In genomic region chr17:77718669-77718961, GRCh38 we compare ENCODE assay signal across 28 cellular contexts.
DNase-seq lines count a peak whose midpoint lies in the region; ATAC-seq, FAIRE-seq and TF ChIP-seq lines count a peak whose summit lies in the region.
"Had no signal": no experiment of that assay in that cellular context is flagged by ENCODE, and none has a peak within 500 bp of the region (broad histone marks: within the 10 kb centered on the region; RNA-seq: fewer than 3 reads in every experiment).

No MANE protein-coding gene starts in this region.

- intact Hi-C loops in HepG2 (cut with micrococcal nuclease; ENCODE audit: unreplicated experiment) (no loop called here), right lobe of liver (cut with DNase I) (no loop called here)

- TF ChIP-seq RAD21 in HepG2 (CRISPR knock-in tag; IDR thresholded peaks at IDR 0.05) = no peak

- ATAC-seq in HepG2 = no peak
- no peak for ATAC-seq in right lobe of liver
- ATAC-seq in HG02973 (IDR thresholded peaks at IDR 0.05; ENCODE audit: unreplicated experiment) = no peak

- H3K36me3 ChIP-seq in HepG2 (replicated peaks in 1 of 2; ENCODE audit: control insufficient read depth in 1 of 2, insufficient read depth in 2 of 2, low read length in 2 of 2) (no peaks in the 10 kb centered on the region), right lobe of liver (no peaks in the 10 kb centered on the region), neural progenitor cell (no peaks in the 10 kb centered on the region)
- H3K36me3 ChIP-seq: HAP-1, Peyer's patch had no signal

- no peak overlapping the region for H3K4me3 ChIP-seq in HepG2 (replicated peaks in 1 of 3; ENCODE audit: insufficient read depth in 1 of 3, low read depth in 2 of 3, low read length in 3 of 3)
- H3K4me3 ChIP-seq in right lobe of liver = no peak overlapping the region
- no peak overlapping the region for H3K4me3 ChIP-seq in neural progenitor cell
- H3K4me3 ChIP-seq: GM23248, HAP-1, Peyer's patch had no signal

- BruUV-seq in HepG2 (replicated peaks; lab: Mats Ljungman, UMichigan) = no TSS peak

- H3K27ac Mint-ChIP-seq in brain = peak overlapping the region in 4 of 5 experiments; percentile 8 to 54 (median 42)
- H3K27ac Mint-ChIP-seq in neural progenitor cell = peak overlapping the region; percentile 47
- H3K27ac Mint-ChIP-seq in T-helper 2 cell treated with Interferon-gamma antibody and Interleukin-4, amounts not matched to agents 5 μg/mL and 100 μg/mL, for 36 hours = no peak overlapping the region
- H3K27ac Mint-ChIP-seq: CD4-positive, alpha-beta memory T cell had no signal

- H3F3A ChIP-seq in neural progenitor cell (ENCODE audit: low read depth) = peaks cover 37% of the 10 kb centered on the region

- H3K36me3 Mint-ChIP-seq in brain (peaks cover 8% of the 10 kb centered on the region), neural progenitor cell (no peaks in the 10 kb centered on the region)
- H3K36me3 Mint-ChIP-seq in T-helper 2 cell treated with Interferon-gamma antibody and Interleukin-4, amounts not matched to agents 5 μg/mL and 100 μg/mL, for 36 hours (ENCODE audit: low read depth) = peaks cover 1% of the 10 kb centered on the region

- TF ChIP-seq CTCF in HepG2 (CRISPR knock-in tag; IDR thresholded peaks at IDR 0.05) (no peak), right lobe of liver (IDR thresholded peaks at IDR 0.05) (no peak), brain (conservative IDR thresholded peaks at IDR 0.05) (no peak), neural progenitor cell (IDR thresholded peaks at IDR 0.05) (no peak)

- H3K27ac ChIP-seq in HepG2 (ENCODE audit: extremely low read length, insufficient read depth, low read length) = no peak overlapping the region
- H3K27ac ChIP-seq in right lobe of liver = no peak overlapping the region
- no peak overlapping the region for H3K27ac ChIP-seq in neural progenitor cell
- H3K27ac ChIP-seq: GM23248, Peyer's patch had no signal

- H3K27me3 ChIP-seq in HepG2 (ENCODE audit: control insufficient read depth in 1 of 2, insufficient read depth in 2 of 2, low read length in 2 of 2) (peaks cover 3 to 29% of the 10 kb centered on the region in 2 experiments; a peak in 3 of 5 replicates), right lobe of liver (no peaks in the 10 kb centered on the region), neural progenitor cell (no peaks in the 10 kb centered on the region)
- H3K27me3 ChIP-seq: Peyer's patch had no signal

- POLR2A ChIA-PET in HepG2 (lab: Yijun Ruan, JAX) = no interaction called here

- no peak overlapping the region for H3K4me2 ChIP-seq in HepG2 (ENCODE audit: low read depth, low read length)
- H3K4me2 ChIP-seq in neural progenitor cell = peak overlapping the region; percentile 57

- H3K79me2 ChIP-seq in HepG2 (ENCODE audit: insufficient read depth, low read length) (no peaks in the 10 kb centered on the region), neural progenitor cell (ENCODE audit: low read depth) (no peaks in the 10 kb centered on the region)

- H3K9ac ChIP-seq in HepG2 (ENCODE audit: insufficient read depth, low read depth, low read length) (no peak overlapping the region), neural progenitor cell (no peak overlapping the region)
- H3K9ac ChIP-seq: GM23248 had no signal

- CTCF ChIA-PET in HepG2 (lab: Yijun Ruan, JAX; ENCODE audit: low intra/inter-chr PET ratio, low total read pairs) = no interaction called here

- WGBS in HepG2 (ENCODE audit: low lambda C conversion rate) = 70% methylated on average over 10 of the region's 10 CpGs
- WGBS in right lobe of liver (ENCODE audit: insufficient coverage, low coverage, low lambda C conversion rate, missing lambda C conversion rate) = 63% methylated on average over 3 of the region's 10 CpGs

- peaks cover 23% of the 10 kb centered on the region for H3K4me1 Mint-ChIP-seq in brain
- peaks cover 16% of the 10 kb centered on the region for H3K4me1 Mint-ChIP-seq in neural progenitor cell
- no peaks in the 10 kb centered on the region for H3K4me1 Mint-ChIP-seq in T-helper 2 cell treated with Interferon-gamma antibody and Interleukin-4, amounts not matched to agents 5 μg/mL and 100 μg/mL, for 36 hours (ENCODE audit: low read depth)

- H3K9me3 Mint-ChIP-seq in brain = peaks cover 32 to 63% (median 35%) of the 10 kb centered on the region in 5 experiments
- H3K9me3 Mint-ChIP-seq in neural progenitor cell = peaks cover 39% of the 10 kb centered on the region
- H3K9me3 Mint-ChIP-seq in T-helper 2 cell treated with Interferon-gamma antibody and Interleukin-4, amounts not matched to agents 5 μg/mL and 100 μg/mL, for 36 hours = peaks cover 25% of the 10 kb centered on the region

- H4K20me1 ChIP-seq in HepG2 (ENCODE audit: insufficient read depth, low read length) (no peaks in the 10 kb centered on the region), neural progenitor cell (ENCODE audit: low read depth) (no peaks in the 10 kb centered on the region)

- peaks cover 28% of the 10 kb centered on the region for H3K27me3 Mint-ChIP-seq in brain
- H3K27me3 Mint-ChIP-seq in neural progenitor cell (ENCODE audit: insufficient read depth, low read depth) = peaks cover 19% of the 10 kb centered on the region
- H3K27me3 Mint-ChIP-seq in T-helper 2 cell treated with Interferon-gamma antibody and Interleukin-4, amounts not matched to agents 5 μg/mL and 100 μg/mL, for 36 hours (ENCODE audit: low read depth) = peaks cover 33% of the 10 kb centered on the region

- H3K9me3 ChIP-seq in HepG2 (ENCODE audit: low read length) = peaks cover 5% of the 10 kb centered on the region; the same call in 1 of the 2 replicates
- no peaks in the 10 kb centered on the region for H3K9me3 ChIP-seq in right lobe of liver
- H3K9me3 ChIP-seq in neural progenitor cell (ENCODE audit: low read depth) = peaks cover 12% of the 10 kb centered on the region
- H3K9me3 ChIP-seq: Caco-2, Peyer's patch had no signal

- FAIRE-seq in HepG2 (lab: Jason Lieb, UNC) = no peak
- FAIRE-seq: A204.1 had no signal

- TF ChIP-seq POLR2A in HepG2 (IDR thresholded peaks at IDR 0.05; ENCODE audit: insufficient read depth in 1 of 2, low read depth in 2 of 2, low read length in 2 of 2) (no peak), right lobe of liver (IDR thresholded peaks at IDR 0.05) (no peak)

- no peak for TF ChIP-seq EP300 in HepG2 (IDR thresholded peaks at IDR 0.05; ENCODE audit: low read depth in 2 of 2, low read length in 2 of 2)
- no peak for TF ChIP-seq EP300 in HepG2 (CRISPR knock-in tag; IDR thresholded peaks at IDR 0.05; ENCODE audit: borderline replicate concordance)

- H3K4me3 Mint-ChIP-seq in brain = peak overlapping the region in 2 of 5 experiments; percentile 15 to 60
- H3K4me3 Mint-ChIP-seq in neural progenitor cell = peak overlapping the region; percentile 19
- no peak overlapping the region for H3K4me3 Mint-ChIP-seq in T-helper 2 cell treated with Interferon-gamma antibody and Interleukin-4, amounts not matched to agents 5 μg/mL and 100 μg/mL, for 36 hours
- H3K4me3 Mint-ChIP-seq: CD4-positive, alpha-beta memory T cell had no signal

- no peak for DNase-seq in HepG2 (ENCODE audit: low spot score)
- DNase-seq in right lobe of liver = no peak
- no peak for DNase-seq in neural progenitor cell (ENCODE audit: low spot score)
- no peak for DNase-seq in T-helper 2 cell treated with Interferon-gamma antibody and Interleukin-4, amounts not matched to agents 5 μg/mL and 100 μg/mL, for 36 hours (ENCODE audit: low spot score)
- DNase-seq in activated CD4-positive, alpha-beta T cell treated with anti-CD3 and anti-CD28 coated beads for 1 hour = no peak
- DNase-seq in mesenteric fat pad (ENCODE audit: low spot score) = no peak
- DNase-seq: C1 segment of cervical spinal cord; Caco-2; CD4-positive, alpha-beta memory T cell; EL; GDM1; GM23248; Karpas-422; NCI-H1092; NCI-H1436; NCI-H187; NCI-H2081 treated with DMSO at 0.1 percent for 48 hours; NCI-H2171; NCI-H226; NCI-H510A; NCI-H69; OCI-M1; Peyer's patch; SHP77 treated with DMSO at 0.1 percent for 48 hours had no signal

- in situ Hi-C loops in HepG2 (cut with HindIII; ENCODE audit: extremely low pct_ligation_motif_present, low pct_unique_long_range_greater_than_20kb) = no loop called here

- H3K4me1 ChIP-seq in HepG2 (ENCODE audit: insufficient read depth, low read length) = peaks cover 8% of the 10 kb centered on the region
- no peaks in the 10 kb centered on the region for H3K4me1 ChIP-seq in right lobe of liver
- H3K4me1 ChIP-seq in neural progenitor cell = peaks cover 16% of the 10 kb centered on the region
- H3K4me1 ChIP-seq: Caco-2, Peyer's patch had no signal

- H2AFZ ChIP-seq in HepG2 (ENCODE audit: low read length) (no peak overlapping the region), neural progenitor cell (replicated peaks) (no peak overlapping the region)
- H2AFZ ChIP-seq: GM23248 had no signal

TF ChIP-seq in HepG2, 621 proteins besides CTCF, POLR2A, EP300 and RAD21 (continues in another document):
- TF ChIP-seq ZFX (CRISPR knock-in tag; IDR thresholded peaks at IDR 0.05; ENCODE audit: low read depth) (no peak), ZNF605 (CRISPR knock-in tag; IDR thresholded peaks at IDR 0.05) (no peak), KDM1A (CRISPR knock-in tag; IDR thresholded peaks at IDR 0.05) (no peak), TARDBP (CRISPR knock-in tag; IDR thresholded peaks at IDR 0.05) (no peak), EEA1 (CRISPR knock-in tag; IDR thresholded peaks at IDR 0.05; ENCODE audit: borderline replicate concordance) (peak; percentile 50; the same call in 1 of the 2 replicates), RAD51 (IDR thresholded peaks at IDR 0.05; ENCODE audit: borderline replicate concordance) (0 out of 2 replicates have a peak, but pooled peaks have one; percentile 2), GMEB2 (CRISPR knock-in tag; IDR thresholded peaks at IDR 0.05; ENCODE audit: low read depth) (no peak)
